In the genomic region with DNA sequence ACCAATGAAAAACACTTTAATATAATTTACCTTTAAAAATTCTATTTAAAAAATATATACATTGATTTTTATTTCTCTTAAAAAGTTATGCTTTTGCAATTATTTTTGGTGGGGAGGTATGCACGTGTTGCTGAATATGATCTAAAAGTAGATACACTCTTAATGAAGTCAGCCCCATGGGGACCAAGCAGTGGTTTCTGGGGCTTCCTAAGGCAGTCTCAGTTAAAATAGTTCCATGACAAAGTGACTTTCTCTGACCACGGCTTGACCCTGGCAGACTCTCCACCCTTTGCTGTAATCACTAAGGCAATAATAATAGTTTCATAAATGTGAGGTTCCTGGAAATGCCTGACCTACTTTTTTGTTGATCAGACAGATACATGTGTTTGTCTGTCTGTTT, we compare ENCODE assay signal across 17 cellular contexts. TPM values are rescaled to one million over a fixed set of nuclear protein-coding genes. Genes with fewer than 3 reads are reported as not detected.
DNase-seq lines count a peak whose midpoint lies in the region; ATAC-seq and TF ChIP-seq lines count a peak whose summit lies in the region.
"Had no signal": no experiment of that assay in that cellular context is flagged by ENCODE, and none has a peak within 500 bp of the region (broad histone marks: within the 10 kb centered on the region; RNA-seq: fewer than 3 reads in every experiment).

No MANE protein-coding gene starts in this region.

- H3K4me3 Mint-ChIP-seq in activated T-helper 17 cell treated with anti-CD3 and anti-CD28 coated beads, Interleukin-2, amount 50 U/mL, for 72 hours: peak overlapping the region; percentile 78
- H3K4me3 Mint-ChIP-seq in stimulated activated naive CD8-positive, alpha-beta T cell treated with anti-CD3 and anti-CD28 coated beads, Interleukin-15, amount 100 ng/mL, for 72 hours: peak overlapping the region in 1 of 2 donors; percentile 29
- H3K4me3 Mint-ChIP-seq in mesothelial cell of epicardium: no peak overlapping the region

- peaks cover 93% of the 10 kb centered on the region for H3K36me3 Mint-ChIP-seq in activated T-helper 17 cell treated with anti-CD3 and anti-CD28 coated beads, Interleukin-2, amount 50 U/mL, for 72 hours (ENCODE audit: low read depth)
- H3K36me3 Mint-ChIP-seq in mesothelial cell of epicardium: peaks cover 16% of the 10 kb centered on the region

- TF ChIP-seq CTCF in dorsolateral prefrontal cortex (IDR thresholded peaks at IDR 0.05 in 54 of 56, conservative IDR thresholded peaks at IDR 0.05 in 2 of 56; ENCODE audit: low read depth in 1 of 56, partially characterized antibody in 56 of 56) (no peak), mesothelial cell of epicardium (IDR thresholded peaks at IDR 0.05; ENCODE audit: unreplicated experiment) (no peak)

- intact Hi-C loops in dorsolateral prefrontal cortex (cut with DNase I): no loop called here

- peaks cover 56% of the 10 kb centered on the region for H3K4me1 Mint-ChIP-seq in activated T-helper 17 cell treated with anti-CD3 and anti-CD28 coated beads, Interleukin-2, amount 50 U/mL, for 72 hours
- H3K4me1 Mint-ChIP-seq in stimulated activated naive CD8-positive, alpha-beta T cell treated with anti-CD3 and anti-CD28 coated beads, Interleukin-15, amount 100 ng/mL, for 72 hours: peaks cover 69% of the 10 kb centered on the region
- peaks cover 9% of the 10 kb centered on the region for H3K4me1 Mint-ChIP-seq in mesothelial cell of epicardium

- ATAC-seq in HG02884 (IDR thresholded peaks at IDR 0.05; ENCODE audit: unreplicated experiment) (peak; percentile 73), HG03521 (IDR thresholded peaks at IDR 0.05; ENCODE audit: unreplicated experiment) (no peak)
- ATAC-seq in activated T-helper 17 cell treated with anti-CD3 and anti-CD28 coated beads, Interleukin-2, amount 50 U/mL, for 72 hours (replicated peaks): peak; percentile 42
- ATAC-seq in stimulated activated naive CD8-positive, alpha-beta T cell treated with anti-CD3 and anti-CD28 coated beads, Interleukin-15, amount 100 ng/mL, for 72 hours: peak; percentile 74

- no peaks in the 10 kb centered on the region for H3K27me3 ChIP-seq in dorsolateral prefrontal cortex

- H3K27me3 Mint-ChIP-seq in activated T-helper 17 cell treated with anti-CD3 and anti-CD28 coated beads, Interleukin-2, amount 50 U/mL, for 72 hours: no peaks in the 10 kb centered on the region
- H3K27me3 Mint-ChIP-seq in stimulated activated naive CD8-positive, alpha-beta T cell treated with anti-CD3 and anti-CD28 coated beads, Interleukin-15, amount 100 ng/mL, for 72 hours: no peaks in the 10 kb centered on the region
- no peaks in the 10 kb centered on the region for H3K27me3 Mint-ChIP-seq in mesothelial cell of epicardium (ENCODE audit: low read depth)

- no peak overlapping the region for H3K4me3 ChIP-seq in dorsolateral prefrontal cortex
- H3K4me3 ChIP-seq: left ventricle myocardium inferior had no signal

- H3K27ac Mint-ChIP-seq in activated T-helper 17 cell treated with anti-CD3 and anti-CD28 coated beads, Interleukin-2, amount 50 U/mL, for 72 hours: peak overlapping the region; percentile 94
- H3K27ac Mint-ChIP-seq in stimulated activated naive CD8-positive, alpha-beta T cell treated with anti-CD3 and anti-CD28 coated beads, Interleukin-15, amount 100 ng/mL, for 72 hours: no peak overlapping the region
- H3K27ac Mint-ChIP-seq in mesothelial cell of epicardium: no peak overlapping the region

- H3K27ac ChIP-seq in dorsolateral prefrontal cortex: no peak overlapping the region
- H3K27ac ChIP-seq: left ventricle myocardium inferior, RWPE1 had no signal

- H3K9me3 Mint-ChIP-seq in activated T-helper 17 cell treated with anti-CD3 and anti-CD28 coated beads, Interleukin-2, amount 50 U/mL, for 72 hours: no peaks in the 10 kb centered on the region
- H3K9me3 Mint-ChIP-seq in stimulated activated naive CD8-positive, alpha-beta T cell treated with anti-CD3 and anti-CD28 coated beads, Interleukin-15, amount 100 ng/mL, for 72 hours: no peaks in the 10 kb centered on the region
- H3K9me3 Mint-ChIP-seq in mesothelial cell of epicardium: no peaks in the 10 kb centered on the region

- DNase-seq in stimulated activated CD4-positive, alpha-beta T cell treated with anti-CD3 and anti-CD28 coated beads, Interleukin-4, amount 100 ng/mL, for 24 hours: peak; percentile 51
- DNase-seq in stimulated activated CD4-positive, alpha-beta T cell treated with anti-CD3 and anti-CD28 coated beads, Interleukin-12 subunit alpha, Interleukin-12 subunit beta, amount 100 ng/mL, for 4 hours: no peak
- DNase-seq in stimulated activated naive CD8-positive, alpha-beta T cell treated with anti-CD3 and anti-CD28 coated beads, Interleukin-15, amount 100 ng/mL, for 72 hours: peak in 1 of 2 donors; percentile 33
- DNase-seq in dorsolateral prefrontal cortex (no peak), mesothelial cell of epicardium (ENCODE audit: low spot score in 2 of 2, unreplicated experiment in 2 of 2) (no peak)
- DNase-seq: activated gamma-delta T cell treated with Interleukin-2 at 50 U/mL for 16 hours, foreskin melanocyte, GDM1, left ventricle myocardium inferior, NCI-H2227 treated with DMSO at 0.1 percent for 48 hours had no signal

RNA-seq across cellular contexts. Expression of a gene that starts 50.4 kb away (rescaled TPM):
- 100 to 1,000 TPM; 207 to 271 TPM for total RNA-seq in activated T-helper 17 cell treated with anti-CD3 and anti-CD28 coated beads, Interleukin-2, amount 50 U/mL, for 72 hours
- under 1 TPM in 5 of 120 experiments, not detected in 115; 0.13 to 0.25 (median 0.16) TPM for total RNA-seq in dorsolateral prefrontal cortex
- total RNA-seq in mesothelial cell of epicardium: 0.07 TPM in 1 of 3 replicates, not detected in the others
- total RNA-seq: chondrocyte, left ventricle myocardium inferior, osteocyte, temporal lobe had no signal

Comparison
In these comparisons a context has a peak if more than half of its experiments do, and no peak if none do; other contexts are left out.
1. RNA of a gene that starts 50.4 kb away (total RNA-seq): 207 to 271 TPM in activated T-helper 17 cell treated with anti-CD3 and anti-CD28 coated beads, Interleukin-2, amount 50 U/mL, for 72 hours; 0.13 to 0.25 TPM in dorsolateral prefrontal cortex and 0.07 TPM in mesothelial cell of epicardium; every median in the first group is over 100 times any median in the second.